8 cellular contexts compared by ENCODE assay signal in genomic region chr12:44930972-44931600, GRCh38. TPM values are rescaled to one million over a fixed set of nuclear protein-coding genes. Genes with fewer than 3 reads are reported as not detected.
A peak's percentile ranks its signal among the peaks of the same experiment; 100 is the strongest.
DNase-seq lines count a peak whose midpoint lies in the region; ATAC-seq and TF ChIP-seq lines count a peak whose summit lies in the region.

No MANE protein-coding gene starts in this region.

- ATAC-seq in HG02610 (IDR thresholded peaks at IDR 0.05; ENCODE audit: unreplicated experiment), result no peak
- no peak for ATAC-seq in HG03280 (IDR thresholded peaks at IDR 0.05; ENCODE audit: unreplicated experiment)

- CTCF ChIA-PET in OCI-LY7 (lab: Charles Lee; ENCODE audit: unreplicated experiment), result interaction anchor here (1.0 kb wide), 1 partner anchor 121 kb away, joined by 3 read pairs; no protein-coding TSS in a partner anchor

- no peak overlapping the region for H3K4me3 ChIP-seq in GM12864 (ENCODE audit: low read depth, low read length)
- H3K4me3 ChIP-seq in OCI-LY7 (ENCODE audit: low read depth, low read length, poor library complexity, severe bottlenecking), result no peak overlapping the region

- no peak overlapping the region for H3K27ac ChIP-seq in OCI-LY7 (ENCODE audit: low read depth, low read length, poor library complexity, severe bottlenecking)

- POLR2A ChIA-PET in OCI-LY7 (lab: Charles Lee), result interaction anchor here (0.6 to 1.1 kb wide), 5 partner anchors 10 to 812 kb away, joined by 3 read pairs; no protein-coding TSS in a partner anchor

- no peaks in the 10 kb centered on the region for H3K79me2 ChIP-seq in OCI-LY7 (ENCODE audit: insufficient read depth, low read depth, low read length)

- DNase-seq in A172 (ENCODE audit: low spot score) (peak; percentile 54), GM12864 (ENCODE audit: low read depth) (no peak), KG1 (lab: John Stamatoyannopoulos, UW) (peak; percentile 50), OCI-LY7 (ENCODE audit: low spot score) (peak; percentile 86), dedifferentiated amniotic fluid mesenchymal stem cell (ENCODE audit: extremely low spot score) (peak; percentile 90), medulla oblongata (ENCODE audit: extremely low spot score) (peak; percentile 70)

- H3K36me3 ChIP-seq in OCI-LY7 (ENCODE audit: insufficient read depth, low read length), result no peaks in the 10 kb centered on the region

- no peaks in the 10 kb centered on the region for H4K20me1 ChIP-seq in OCI-LY7 (ENCODE audit: insufficient read depth, low read length)

- no peak overlapping the region for H3K4me2 ChIP-seq in OCI-LY7 (ENCODE audit: low read length)

- H2AFZ ChIP-seq in OCI-LY7 (ENCODE audit: low read length), result no peak overlapping the region

- H3K9me3 ChIP-seq in OCI-LY7 (ENCODE audit: low read length), result no peaks in the 10 kb centered on the region

- intact Hi-C loops in OCI-LY7 (cut with micrococcal nuclease; ENCODE audit: unreplicated experiment), result loop anchor here (2.0 to 10.0 kb wide), 5 partner anchors 118 to 974 kb away; no protein-coding TSS in a partner anchor

- H3K4me1 ChIP-seq in OCI-LY7 (ENCODE audit: insufficient read depth, low read length, poor library complexity, severe bottlenecking), result no peaks in the 10 kb centered on the region

- BruUV-seq in OCI-LY7 (replicated peaks; lab: Mats Ljungman, UMichigan), result no TSS peak

- TF ChIP-seq CTCF in GM12864 (IDR thresholded peaks at IDR 0.05; ENCODE audit: low read depth, low read length, missing control alignments) (peak; percentile 24), OCI-LY7 (conservative IDR thresholded peaks at IDR 0.05; ENCODE audit: low read length) (peak; percentile 92)

- no peaks in the 10 kb centered on the region for H3K9me2 ChIP-seq in OCI-LY7 (ENCODE audit: insufficient read depth, low read length)

RNA-seq across cellular contexts. Expression of gene NELL2, which starts 55.0 kb away (rescaled TPM):
- 0.72 and 3.8 TPM in 2 replicates for total RNA-seq in A172 (2014; rRNA removed; shearing (Covaris generic))
- total RNA-seq in OCI-LY7 (2014; rRNA removed; shearing (Covaris generic)), result 1.8 and 11.1 TPM in 2 replicates
- 0.85 and 0.95 TPM in 2 replicates for total RNA-seq in OCI-LY7 (2022)
